In the genomic region with DNA sequence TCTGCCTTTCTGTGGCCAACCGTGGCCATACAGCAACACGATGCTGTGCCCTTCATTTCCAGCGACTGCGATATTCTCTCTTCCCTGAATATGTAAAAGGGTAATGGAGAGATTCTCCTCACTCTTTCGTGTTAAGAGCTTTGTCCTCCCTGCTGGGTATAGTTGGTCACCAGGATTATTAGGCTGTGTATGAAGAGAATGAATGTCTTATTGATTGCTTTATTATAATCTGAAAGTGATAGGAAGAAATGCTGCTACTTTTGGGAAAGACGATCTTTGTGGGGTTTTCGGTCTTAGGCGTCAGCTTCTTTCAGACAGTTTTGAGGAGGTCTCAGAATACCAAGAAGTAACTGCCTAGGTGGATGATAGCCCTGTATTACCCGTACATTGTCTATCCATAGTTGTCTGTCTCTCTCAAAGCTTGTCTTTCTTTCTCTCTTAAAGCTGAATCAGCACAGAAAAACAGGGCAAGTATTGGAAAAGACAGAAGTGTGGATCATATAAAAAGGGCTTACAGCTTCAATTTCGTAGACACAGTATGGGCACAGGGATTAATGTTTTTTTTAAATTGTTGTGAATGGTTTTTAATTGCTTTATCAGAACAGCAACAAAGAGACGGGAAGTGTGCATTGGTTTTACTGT, we compare ENCODE assay signal across 1 cellular context.
TF ChIP-seq lines count a peak whose summit lies in the region.

No MANE protein-coding gene starts in this region.

TF ChIP-seq in K562, 482 proteins besides CTCF, POLR2A, EP300 and RAD21 (continues in another document):
- TF ChIP-seq NFRKB (IDR thresholded peaks at IDR 0.05; ENCODE audit: low read depth) (no peak), ZNF436 (CRISPR knock-in tag; IDR thresholded peaks at IDR 0.05) (no peak), MAFK (IDR thresholded peaks at IDR 0.05; ENCODE audit: low read length) (0 out of 2 replicates have a peak, but pooled peaks have one; percentile 19), PURB (CRISPR knock-in tag; IDR thresholded peaks at IDR 0.05; ENCODE audit: low read depth) (no peak), KHSRP (IDR thresholded peaks at IDR 0.05) (no peak), ZNF311 (CRISPR knock-in tag; IDR thresholded peaks at IDR 0.05) (no peak), MAFG (tag; conservative IDR thresholded peaks at IDR 0.05) (peak; percentile 67), RNF2 (IDR thresholded peaks at IDR 0.05) (no peak), LARP7 (IDR thresholded peaks at IDR 0.05) (no peak), ZNF316 (IDR thresholded peaks at IDR 0.05) (peak; percentile 89), FIP1L1 (IDR thresholded peaks at IDR 0.05; ENCODE audit: low read depth, low read length, poor library complexity, severe bottlenecking) (no peak), BDP1 (IDR thresholded peaks at IDR 0.05; ENCODE audit: insufficient read depth, insufficient read length) (no peak), ZNF444 (CRISPR knock-in tag; IDR thresholded peaks at IDR 0.05) (no peak), ZNF696 (CRISPR knock-in tag; conservative IDR thresholded peaks at IDR 0.05) (no peak), ZNF224 (CRISPR knock-in tag; IDR thresholded peaks at IDR 0.05) (no peak), RBM34 (IDR thresholded peaks at IDR 0.05; ENCODE audit: borderline replicate concordance, insufficient read depth, low read length) (no peak), MAFF (IDR thresholded peaks at IDR 0.05; ENCODE audit: low read length) (peak; percentile 54), C11orf30 (IDR thresholded peaks at IDR 0.05; ENCODE audit: low read depth) (peak; percentile 89), KDM1A (IDR thresholded peaks at IDR 0.05) (no peak), FOS (IDR thresholded peaks at IDR 0.05; ENCODE audit: extremely low read depth, insufficient read length) (no peak), ATF7 (IDR thresholded peaks at IDR 0.05) (no peak)
- TF ChIP-seq, protein P1, sequence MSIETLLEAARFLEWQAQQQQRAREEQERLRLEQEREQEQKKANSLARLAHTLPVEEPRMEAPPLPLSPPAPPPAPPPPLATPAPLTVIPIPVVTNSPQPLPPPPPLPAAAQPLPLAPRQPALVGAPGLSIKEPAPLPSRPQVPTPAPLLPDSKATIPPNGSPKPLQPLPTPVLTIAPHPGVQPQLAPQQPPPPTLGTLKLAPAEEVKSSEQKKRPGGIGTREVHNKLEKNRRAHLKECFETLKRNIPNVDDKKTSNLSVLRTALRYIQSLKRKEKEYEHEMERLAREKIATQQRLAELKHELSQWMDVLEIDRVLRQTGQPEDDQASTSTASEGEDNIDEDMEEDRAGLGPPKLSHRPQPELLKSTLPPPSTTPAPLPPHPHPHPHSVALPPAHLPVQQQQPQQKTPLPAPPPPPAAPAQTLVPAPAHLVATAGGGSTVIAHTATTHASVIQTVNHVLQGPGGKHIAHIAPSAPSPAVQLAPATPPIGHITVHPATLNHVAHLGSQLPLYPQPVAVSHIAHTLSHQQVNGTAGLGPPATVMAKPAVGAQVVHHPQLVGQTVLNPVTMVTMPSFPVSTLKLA (conservative IDR thresholded peaks at IDR 0.05), result 0 out of 4 replicates have a peak, but pooled peaks of 1 of the 2 experiments have one; percentile 4
- TF ChIP-seq, protein P2, sequence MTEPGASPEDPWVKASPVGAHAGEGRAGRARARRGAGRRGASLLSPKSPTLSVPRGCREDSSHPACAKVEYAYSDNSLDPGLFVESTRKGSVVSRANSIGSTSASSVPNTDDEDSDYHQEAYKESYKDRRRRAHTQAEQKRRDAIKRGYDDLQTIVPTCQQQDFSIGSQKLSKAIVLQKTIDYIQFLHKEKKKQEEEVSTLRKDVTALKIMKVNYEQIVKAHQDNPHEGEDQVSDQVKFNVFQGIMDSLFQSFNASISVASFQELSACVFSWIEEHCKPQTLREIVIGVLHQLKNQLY (CRISPR knock-in tag; conservative IDR thresholded peaks at IDR 0.05), result no peak
- TF ChIP-seq, protein P3, sequence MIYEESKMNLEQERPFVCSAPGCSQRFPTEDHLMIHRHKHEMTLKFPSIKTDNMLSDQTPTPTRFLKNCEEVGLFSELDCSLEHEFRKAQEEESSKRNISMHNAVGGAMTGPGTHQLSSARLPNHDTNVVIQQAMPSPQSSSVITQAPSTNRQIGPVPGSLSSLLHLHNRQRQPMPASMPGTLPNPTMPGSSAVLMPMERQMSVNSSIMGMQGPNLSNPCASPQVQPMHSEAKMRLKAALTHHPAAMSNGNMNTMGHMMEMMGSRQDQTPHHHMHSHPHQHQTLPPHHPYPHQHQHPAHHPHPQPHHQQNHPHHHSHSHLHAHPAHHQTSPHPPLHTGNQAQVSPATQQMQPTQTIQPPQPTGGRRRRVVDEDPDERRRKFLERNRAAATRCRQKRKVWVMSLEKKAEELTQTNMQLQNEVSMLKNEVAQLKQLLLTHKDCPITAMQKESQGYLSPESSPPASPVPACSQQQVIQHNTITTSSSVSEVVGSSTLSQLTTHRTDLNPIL (CRISPR knock-in tag; IDR thresholded peaks at IDR 0.05), result no peak
- TF ChIP-seq, protein P4, sequence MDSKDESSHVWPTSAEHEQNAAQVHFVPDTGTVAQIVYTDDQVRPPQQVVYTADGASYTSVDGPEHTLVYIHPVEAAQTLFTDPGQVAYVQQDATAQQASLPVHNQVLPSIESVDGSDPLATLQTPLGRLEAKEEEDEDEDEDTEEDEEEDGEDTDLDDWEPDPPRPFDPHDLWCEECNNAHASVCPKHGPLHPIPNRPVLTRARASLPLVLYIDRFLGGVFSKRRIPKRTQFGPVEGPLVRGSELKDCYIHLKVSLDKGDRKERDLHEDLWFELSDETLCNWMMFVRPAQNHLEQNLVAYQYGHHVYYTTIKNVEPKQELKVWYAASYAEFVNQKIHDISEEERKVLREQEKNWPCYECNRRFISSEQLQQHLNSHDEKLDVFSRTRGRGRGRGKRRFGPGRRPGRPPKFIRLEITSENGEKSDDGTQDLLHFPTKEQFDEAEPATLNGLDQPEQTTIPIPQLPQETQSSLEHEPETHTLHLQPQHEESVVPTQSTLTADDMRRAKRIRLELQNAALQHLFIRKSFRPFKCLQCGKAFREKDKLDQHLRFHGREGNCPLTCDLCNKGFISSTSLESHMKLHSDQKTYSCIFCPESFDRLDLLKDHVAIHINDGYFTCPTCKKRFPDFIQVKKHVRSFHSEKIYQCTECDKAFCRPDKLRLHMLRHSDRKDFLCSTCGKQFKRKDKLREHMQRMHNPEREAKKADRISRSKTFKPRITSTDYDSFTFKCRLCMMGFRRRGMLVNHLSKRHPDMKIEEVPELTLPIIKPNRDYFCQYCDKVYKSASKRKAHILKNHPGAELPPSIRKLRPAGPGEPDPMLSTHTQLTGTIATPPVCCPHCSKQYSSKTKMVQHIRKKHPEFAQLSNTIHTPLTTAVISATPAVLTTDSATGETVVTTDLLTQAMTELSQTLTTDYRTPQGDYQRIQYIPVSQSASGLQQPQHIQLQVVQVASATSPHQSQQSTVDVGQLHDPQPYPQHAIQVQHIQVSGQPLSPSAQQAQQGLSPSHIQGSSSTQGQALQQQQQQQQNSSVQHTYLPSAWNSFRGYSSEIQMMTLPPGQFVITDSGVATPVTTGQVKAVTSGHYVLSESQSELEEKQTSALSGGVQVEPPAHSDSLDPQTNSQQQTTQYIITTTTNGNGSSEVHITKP (IDR thresholded peaks at IDR 0.05; ENCODE audit: partially characterized antibody), result no peak
- TF ChIP-seq, protein P5, sequence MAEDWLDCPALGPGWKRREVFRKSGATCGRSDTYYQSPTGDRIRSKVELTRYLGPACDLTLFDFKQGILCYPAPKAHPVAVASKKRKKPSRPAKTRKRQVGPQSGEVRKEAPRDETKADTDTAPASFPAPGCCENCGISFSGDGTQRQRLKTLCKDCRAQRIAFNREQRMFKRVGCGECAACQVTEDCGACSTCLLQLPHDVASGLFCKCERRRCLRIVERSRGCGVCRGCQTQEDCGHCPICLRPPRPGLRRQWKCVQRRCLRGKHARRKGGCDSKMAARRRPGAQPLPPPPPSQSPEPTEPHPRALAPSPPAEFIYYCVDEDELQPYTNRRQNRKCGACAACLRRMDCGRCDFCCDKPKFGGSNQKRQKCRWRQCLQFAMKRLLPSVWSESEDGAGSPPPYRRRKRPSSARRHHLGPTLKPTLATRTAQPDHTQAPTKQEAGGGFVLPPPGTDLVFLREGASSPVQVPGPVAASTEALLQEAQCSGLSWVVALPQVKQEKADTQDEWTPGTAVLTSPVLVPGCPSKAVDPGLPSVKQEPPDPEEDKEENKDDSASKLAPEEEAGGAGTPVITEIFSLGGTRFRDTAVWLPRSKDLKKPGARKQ (CRISPR knock-in tag; IDR thresholded peaks at IDR 0.05), result peak; percentile 5; the same call in 1 of the 2 replicates
- TF ChIP-seq, protein P6, sequence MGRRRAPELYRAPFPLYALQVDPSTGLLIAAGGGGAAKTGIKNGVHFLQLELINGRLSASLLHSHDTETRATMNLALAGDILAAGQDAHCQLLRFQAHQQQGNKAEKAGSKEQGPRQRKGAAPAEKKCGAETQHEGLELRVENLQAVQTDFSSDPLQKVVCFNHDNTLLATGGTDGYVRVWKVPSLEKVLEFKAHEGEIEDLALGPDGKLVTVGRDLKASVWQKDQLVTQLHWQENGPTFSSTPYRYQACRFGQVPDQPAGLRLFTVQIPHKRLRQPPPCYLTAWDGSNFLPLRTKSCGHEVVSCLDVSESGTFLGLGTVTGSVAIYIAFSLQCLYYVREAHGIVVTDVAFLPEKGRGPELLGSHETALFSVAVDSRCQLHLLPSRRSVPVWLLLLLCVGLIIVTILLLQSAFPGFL (CRISPR knock-in tag; IDR thresholded peaks at IDR 0.05), result 0 out of 2 replicates have a peak, but pooled peaks have one; percentile 74
- TF ChIP-seq, protein P7, sequence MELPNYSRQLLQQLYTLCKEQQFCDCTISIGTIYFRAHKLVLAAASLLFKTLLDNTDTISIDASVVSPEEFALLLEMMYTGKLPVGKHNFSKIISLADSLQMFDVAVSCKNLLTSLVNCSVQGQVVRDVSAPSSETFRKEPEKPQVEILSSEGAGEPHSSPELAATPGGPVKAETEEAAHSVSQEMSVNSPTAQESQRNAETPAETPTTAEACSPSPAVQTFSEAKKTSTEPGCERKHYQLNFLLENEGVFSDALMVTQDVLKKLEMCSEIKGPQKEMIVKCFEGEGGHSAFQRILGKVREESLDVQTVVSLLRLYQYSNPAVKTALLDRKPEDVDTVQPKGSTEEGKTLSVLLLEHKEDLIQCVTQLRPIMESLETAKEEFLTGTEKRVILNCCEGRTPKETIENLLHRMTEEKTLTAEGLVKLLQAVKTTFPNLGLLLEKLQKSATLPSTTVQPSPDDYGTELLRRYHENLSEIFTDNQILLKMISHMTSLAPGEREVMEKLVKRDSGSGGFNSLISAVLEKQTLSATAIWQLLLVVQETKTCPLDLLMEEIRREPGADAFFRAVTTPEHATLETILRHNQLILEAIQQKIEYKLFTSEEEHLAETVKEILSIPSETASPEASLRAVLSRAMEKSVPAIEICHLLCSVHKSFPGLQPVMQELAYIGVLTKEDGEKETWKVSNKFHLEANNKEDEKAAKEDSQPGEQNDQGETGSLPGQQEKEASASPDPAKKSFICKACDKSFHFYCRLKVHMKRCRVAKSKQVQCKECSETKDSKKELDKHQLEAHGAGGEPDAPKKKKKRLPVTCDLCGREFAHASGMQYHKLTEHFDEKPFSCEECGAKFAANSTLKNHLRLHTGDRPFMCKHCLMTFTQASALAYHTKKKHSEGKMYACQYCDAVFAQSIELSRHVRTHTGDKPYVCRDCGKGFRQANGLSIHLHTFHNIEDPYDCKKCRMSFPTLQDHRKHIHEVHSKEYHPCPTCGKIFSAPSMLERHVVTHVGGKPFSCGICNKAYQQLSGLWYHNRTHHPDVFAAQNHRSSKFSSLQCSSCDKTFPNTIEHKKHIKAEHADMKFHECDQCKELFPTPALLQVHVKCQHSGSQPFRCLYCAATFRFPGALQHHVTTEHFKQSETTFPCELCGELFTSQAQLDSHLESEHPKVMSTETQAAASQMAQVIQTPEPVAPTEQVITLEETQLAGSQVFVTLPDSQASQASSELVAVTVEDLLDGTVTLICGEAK (IDR thresholded peaks at IDR 0.05), result peak; percentile 20; the same call in 1 of the 2 replicates
- TF ChIP-seq, protein P7 (CRISPR knock-in tag; IDR thresholded peaks at IDR 0.05), result no peak
- TF ChIP-seq, protein P8, sequence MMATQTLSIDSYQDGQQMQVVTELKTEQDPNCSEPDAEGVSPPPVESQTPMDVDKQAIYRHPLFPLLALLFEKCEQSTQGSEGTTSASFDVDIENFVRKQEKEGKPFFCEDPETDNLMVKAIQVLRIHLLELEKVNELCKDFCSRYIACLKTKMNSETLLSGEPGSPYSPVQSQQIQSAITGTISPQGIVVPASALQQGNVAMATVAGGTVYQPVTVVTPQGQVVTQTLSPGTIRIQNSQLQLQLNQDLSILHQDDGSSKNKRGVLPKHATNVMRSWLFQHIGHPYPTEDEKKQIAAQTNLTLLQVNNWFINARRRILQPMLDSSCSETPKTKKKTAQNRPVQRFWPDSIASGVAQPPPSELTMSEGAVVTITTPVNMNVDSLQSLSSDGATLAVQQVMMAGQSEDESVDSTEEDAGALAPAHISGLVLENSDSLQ (IDR thresholded peaks at IDR 0.05), result no peak
- TF ChIP-seq, protein P9, sequence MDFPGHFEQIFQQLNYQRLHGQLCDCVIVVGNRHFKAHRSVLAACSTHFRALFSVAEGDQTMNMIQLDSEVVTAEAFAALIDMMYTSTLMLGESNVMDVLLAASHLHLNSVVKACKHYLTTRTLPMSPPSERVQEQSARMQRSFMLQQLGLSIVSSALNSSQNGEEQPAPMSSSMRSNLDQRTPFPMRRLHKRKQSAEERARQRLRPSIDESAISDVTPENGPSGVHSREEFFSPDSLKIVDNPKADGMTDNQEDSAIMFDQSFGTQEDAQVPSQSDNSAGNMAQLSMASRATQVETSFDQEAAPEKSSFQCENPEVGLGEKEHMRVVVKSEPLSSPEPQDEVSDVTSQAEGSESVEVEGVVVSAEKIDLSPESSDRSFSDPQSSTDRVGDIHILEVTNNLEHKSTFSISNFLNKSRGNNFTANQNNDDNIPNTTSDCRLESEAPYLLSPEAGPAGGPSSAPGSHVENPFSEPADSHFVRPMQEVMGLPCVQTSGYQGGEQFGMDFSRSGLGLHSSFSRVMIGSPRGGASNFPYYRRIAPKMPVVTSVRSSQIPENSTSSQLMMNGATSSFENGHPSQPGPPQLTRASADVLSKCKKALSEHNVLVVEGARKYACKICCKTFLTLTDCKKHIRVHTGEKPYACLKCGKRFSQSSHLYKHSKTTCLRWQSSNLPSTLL (IDR thresholded peaks at IDR 0.05), result no peak
